ENCODE assay signal across 33 cellular contexts in the genomic region with DNA sequence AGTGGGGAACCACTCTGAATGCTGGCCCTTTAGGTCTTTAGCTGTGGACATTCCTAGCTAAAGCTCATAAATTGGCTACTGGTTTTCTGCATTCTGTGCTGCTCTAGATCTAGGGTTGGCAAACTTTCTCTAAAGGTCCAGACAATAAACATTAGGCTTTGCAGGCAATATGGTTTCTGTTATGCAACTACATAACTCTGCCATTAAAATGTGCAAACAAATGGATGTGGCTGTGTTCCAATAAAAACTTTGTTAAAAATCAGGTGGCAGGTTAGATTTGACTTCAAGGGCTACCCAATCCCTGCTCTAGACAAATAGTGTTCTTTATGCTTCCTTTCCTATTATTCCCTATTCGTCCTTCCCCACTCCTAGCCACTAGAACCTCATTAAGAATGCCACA. TPM values are rescaled to one million over a fixed set of nuclear protein-coding genes. Genes with fewer than 3 reads are reported as not detected.
"Had no signal": no experiment of that assay in that cellular context is flagged by ENCODE, and none has a peak within 500 bp of the region (broad histone marks: within the 10 kb centered on the region; RNA-seq: fewer than 3 reads in every experiment).

No MANE protein-coding gene starts in this region.

- H3K4me1 Mint-ChIP-seq: immature natural killer cell; mesothelial cell of epicardium; naive thymus-derived CD4-positive, alpha-beta T cell; natural killer cell had no signal

- H3K27me3 ChIP-seq: colonic mucosa had no signal

- H3K4me3 ChIP-seq: colonic mucosa, esophagus squamous epithelium, gastrocnemius medialis, heart right ventricle, left lung, lower lobe of right lung had no signal

- H3K9me3 Mint-ChIP-seq: dendritic cell treated with granulocyte-macrophage colony-stimulating factor and Interleukin-4, amounts not matched to agents 40 ng/mL and 50 ng/mL, for 4 days; effector memory CD8-positive, alpha-beta T cell; endodermal cell; mesothelial cell of epicardium; natural killer cell had no signal

- H3K36me3 ChIP-seq: colonic mucosa, esophagus squamous epithelium, gastrocnemius medialis, heart right ventricle, left lung, lower lobe of right lung had no signal

- H3K4me1 ChIP-seq: colonic mucosa, esophagus squamous epithelium, gastrocnemius medialis, heart right ventricle, left lung, lower lobe of right lung had no signal

- H3K9me3 ChIP-seq: colonic mucosa, esophagus squamous epithelium, gastrocnemius medialis, heart right ventricle, left lung, lower lobe of right lung had no signal

- ATAC-seq: effector memory CD8-positive, alpha-beta T cell; esophagus mucosa; gastrocnemius medialis; heart right ventricle; left lung; left ventricle myocardium superior; lower lobe of right lung; naive thymus-derived CD4-positive, alpha-beta T cell; natural killer cell had no signal

- H3K4me3 Mint-ChIP-seq: dendritic cell treated with granulocyte-macrophage colony-stimulating factor and Interleukin-4, amounts not matched to agents 40 ng/mL and 50 ng/mL, for 4 days; effector memory CD8-positive, alpha-beta T cell; endodermal cell; immature natural killer cell; mesothelial cell of epicardium; naive thymus-derived CD4-positive, alpha-beta T cell; natural killer cell had no signal

- DNase-seq: colonic mucosa; cortex of kidney; effector CD8-positive, alpha-beta T cell; effector memory CD8-positive, alpha-beta T cell; endodermal cell; erythroblast; esophagus squamous epithelium; foreskin fibroblast; foreskin melanocyte; gastrocnemius medialis; glutamatergic neuron; head of caudate nucleus; heart right ventricle; hypothalamus; immature natural killer cell; islet precursor cell; kidney; kidney glomerular epithelial cell; left lung; left ventricle myocardium superior; lower lobe of right lung; mesenchymal stem cell; naive thymus-derived CD4-positive, alpha-beta T cell; natural killer cell had no signal

- H3K27ac Mint-ChIP-seq: dendritic cell treated with granulocyte-macrophage colony-stimulating factor and Interleukin-4, amounts not matched to agents 40 ng/mL and 50 ng/mL, for 4 days; effector memory CD8-positive, alpha-beta T cell; endodermal cell; immature natural killer cell; mesothelial cell of epicardium; naive thymus-derived CD4-positive, alpha-beta T cell; natural killer cell had no signal

- H3K36me3 Mint-ChIP-seq: immature natural killer cell, mesothelial cell of epicardium, natural killer cell had no signal

- H3K27ac ChIP-seq: colonic mucosa, epithelial cell of prostate, esophagus squamous epithelium, gastrocnemius medialis, heart right ventricle, left lung, lower lobe of right lung had no signal

RNA-seq across cellular contexts. Expression of a gene that starts 6.8 kb away (rescaled TPM):
- total RNA-seq: dermis microvascular lymphatic vessel endothelial cell; esophagus squamous epithelium; glomerular endothelial cell; kidney; lower leg skin; lower lobe of right lung; lung microvascular endothelial cell; mesenteric fat pad; naive thymus-derived CD4-positive, alpha-beta T cell; natural killer cell had no signal
- polyA plus RNA-seq: immature natural killer cell; naive thymus-derived CD4-positive, alpha-beta T cell had no signal

RNA-seq across cellular contexts. Expression of a gene that starts 42.6 kb away (rescaled TPM):
- polyA plus RNA-seq: naive thymus-derived CD4-positive, alpha-beta T cell had no signal
